Comparison of ENCODE assay signal across 15 cellular contexts in genomic region chrX:41421071-41421729, GRCh38. TPM values are rescaled to one million over a fixed set of nuclear protein-coding genes. Genes with fewer than 3 reads are reported as not detected.
DNase-seq lines count a peak whose midpoint lies in the region; ATAC-seq and TF ChIP-seq lines count a peak whose summit lies in the region.
"Had no signal": no experiment of that assay in that cellular context is flagged by ENCODE, and none has a peak within 500 bp of the region (broad histone marks: within the 10 kb centered on the region; RNA-seq: fewer than 3 reads in every experiment).

No MANE protein-coding gene starts in this region.

- CTCF ChIA-PET in activated CD8-positive, alpha-beta memory T cell treated with anti-CD3 and anti-CD28 coated beads, Interleukin-2, amount 10 ng/mL, durations not matched to agents 7 days and 5 days (lab: Charles Lee): no interaction called here

- H3K4me1 ChIP-seq in left ventricle myocardium inferior: no peaks in the 10 kb centered on the region
- H3K4me1 ChIP-seq: Peyer's patch had no signal

- no peak for ATAC-seq in GM18907 (IDR thresholded peaks at IDR 0.05; ENCODE audit: unreplicated experiment)
- ATAC-seq in activated CD8-positive, alpha-beta memory T cell treated with anti-CD3 and anti-CD28 coated beads, Interleukin-2, amount 10 ng/mL, durations not matched to agents 7 days and 5 days: no peak
- ATAC-seq: T-helper 17 cell had no signal

- H3K4me3 Mint-ChIP-seq in activated CD8-positive, alpha-beta memory T cell treated with anti-CD3 and anti-CD28 coated beads, Interleukin-2, amount 10 ng/mL, durations not matched to agents 7 days and 5 days: no peak overlapping the region
- H3K4me3 Mint-ChIP-seq: T-helper 17 cell had no signal

- H3K36me3 ChIP-seq in left ventricle myocardium inferior: no peaks in the 10 kb centered on the region
- H3K36me3 ChIP-seq: cardiac muscle cell, Peyer's patch, thoracic aorta had no signal

- intact Hi-C loops in left ventricle myocardium inferior (cut with micrococcal nuclease): no loop called here
- intact Hi-C loops in cardiac septum (cut with DNase I): no loop called here

- no peak overlapping the region for H3K27ac ChIP-seq in left ventricle myocardium inferior (replicated peaks)
- H3K27ac ChIP-seq: cardiac muscle cell, Peyer's patch, thoracic aorta had no signal

- peaks cover 4% of the 10 kb centered on the region for H3K27me3 Mint-ChIP-seq in activated CD8-positive, alpha-beta memory T cell treated with anti-CD3 and anti-CD28 coated beads, Interleukin-2, amount 10 ng/mL, durations not matched to agents 7 days and 5 days
- H3K27me3 Mint-ChIP-seq: T-helper 17 cell had no signal

- no peaks in the 10 kb centered on the region for H3K9me3 ChIP-seq in left ventricle myocardium inferior (replicated peaks)
- H3K9me3 ChIP-seq: Peyer's patch, thoracic aorta had no signal

- TF ChIP-seq CTCF in left ventricle myocardium inferior (IDR thresholded peaks at IDR 0.05; ENCODE audit: borderline replicate concordance): no peak

- H3K9me3 Mint-ChIP-seq in activated CD8-positive, alpha-beta memory T cell treated with anti-CD3 and anti-CD28 coated beads, Interleukin-2, amount 10 ng/mL, durations not matched to agents 7 days and 5 days (ENCODE audit: low read depth): no peaks in the 10 kb centered on the region

- no peaks in the 10 kb centered on the region for H3K36me3 Mint-ChIP-seq in activated CD8-positive, alpha-beta memory T cell treated with anti-CD3 and anti-CD28 coated beads, Interleukin-2, amount 10 ng/mL, durations not matched to agents 7 days and 5 days

- DNase-seq in left ventricle myocardium inferior (no peak), cardiac septum (ENCODE audit: low spot score) (no peak), SK-N-DZ (ENCODE audit: low spot score) (peak; percentile 32), fibroblast of peridontal ligament (ENCODE audit: extremely low read depth) (peak; percentile 9), ureter (ENCODE audit: low spot score) (no peak)
- no peak for DNase-seq in activated CD8-positive, alpha-beta memory T cell treated with anti-CD3 and anti-CD28 coated beads, Interleukin-2, amount 10 ng/mL, durations not matched to agents 7 days and 5 days
- DNase-seq: activated effector memory CD4-positive, alpha-beta T cell treated with anti-CD3 and anti-CD28 coated beads, Interleukin-2, amount 50 U/mL, for 16 hours; NCI-H146; NCI-H526 treated with DMSO at 0.1 percent for 48 hours; Peyer's patch; T-helper 17 cell had no signal

- H3K27ac Mint-ChIP-seq in activated CD8-positive, alpha-beta memory T cell treated with anti-CD3 and anti-CD28 coated beads, Interleukin-2, amount 10 ng/mL, durations not matched to agents 7 days and 5 days: no peak overlapping the region
- H3K27ac Mint-ChIP-seq: T-helper 17 cell had no signal

- no peaks in the 10 kb centered on the region for H3K27me3 ChIP-seq in left ventricle myocardium inferior (ENCODE audit: low read depth)
- H3K27me3 ChIP-seq: cardiac muscle cell, Peyer's patch had no signal

- H3K4me1 Mint-ChIP-seq in activated CD8-positive, alpha-beta memory T cell treated with anti-CD3 and anti-CD28 coated beads, Interleukin-2, amount 10 ng/mL, durations not matched to agents 7 days and 5 days: peaks cover 3% of the 10 kb centered on the region
- H3K4me1 Mint-ChIP-seq: T-helper 17 cell had no signal

- H3K4me3 ChIP-seq in left ventricle myocardium inferior: peak overlapping the region; percentile 49
- H3K4me3 ChIP-seq: cardiac muscle cell, thoracic aorta had no signal

RNA-seq across cellular contexts. Expression of gene NYX, which starts 25.9 kb away (rescaled TPM):
- total RNA-seq in left ventricle myocardium inferior (not detected), cardiac septum (not detected), ureter (not detected)
- not detected in 2 replicates for polyA plus RNA-seq in SK-N-DZ (2014; cell fraction: cytosol; rRNA removed)
- not detected in 2 replicates for polyA plus RNA-seq in SK-N-DZ (2014; cell fraction: nucleus; rRNA removed)
- not detected for total RNA-seq in activated CD8-positive, alpha-beta memory T cell treated with anti-CD3 and anti-CD28 coated beads, Interleukin-2, amount 10 ng/mL, durations not matched to agents 7 days and 5 days
- total RNA-seq: LHCN-M2, Peyer's patch, T-helper 17 cell, thoracic aorta had no signal

Comparison
In these comparisons a context has a peak if more than half of its experiments do, and no peak if none do; other contexts are left out.
1. DNase-seq: peak in SK-N-DZ (single experiment) and fibroblast of peridontal ligament (single experiment); none in left ventricle myocardium inferior (single experiment), cardiac septum (single experiment), ureter (single experiment) and activated CD8-positive, alpha-beta memory T cell treated with anti-CD3 and anti-CD28 coated beads, Interleukin-2, amount 10 ng/mL, durations not matched to agents 7 days and 5 days (single experiment).